Comparison of ENCODE assay signal across 17 cellular contexts in the genomic region with DNA sequence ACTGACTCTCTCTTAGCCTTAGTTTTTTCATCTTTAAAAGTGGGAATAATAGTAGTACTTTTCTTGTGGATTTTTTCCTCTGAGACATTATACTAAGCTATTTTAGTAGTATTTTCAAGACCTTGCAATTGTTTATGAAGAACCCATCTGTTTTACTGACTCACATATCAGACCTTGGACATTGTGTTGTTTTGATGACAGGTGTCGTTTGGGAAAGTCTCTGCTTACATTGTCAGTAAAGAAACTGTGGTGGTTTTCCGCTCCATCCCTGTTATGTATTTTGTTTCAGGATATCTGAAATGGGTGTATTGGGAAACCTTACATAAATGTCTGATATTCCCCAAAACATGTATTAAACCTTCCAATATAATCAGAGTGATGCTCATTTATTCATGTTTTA.
DNase-seq lines count a peak whose midpoint lies in the region; ATAC-seq and TF ChIP-seq lines count a peak whose summit lies in the region.
"Had no signal": no experiment of that assay in that cellular context is flagged by ENCODE, and none has a peak within 500 bp of the region (broad histone marks: within the 10 kb centered on the region; RNA-seq: fewer than 3 reads in every experiment).

No MANE protein-coding gene starts in this region.

- no peak overlapping the region for H3K4me3 ChIP-seq in Karpas-422 (ENCODE audit: low read length)
- H3K4me3 ChIP-seq in neural cell (ENCODE audit: low read length), result peak overlapping the region; percentile 41
- H3K4me3 ChIP-seq: BLaER1 treated with 17β-estradiol and CSF1 and Interleukin-3, amounts not matched to agents 10 nM and 100 nM; HAP-1 had no signal

- H3K9ac ChIP-seq in Karpas-422 (ENCODE audit: low read length), result no peak overlapping the region
- no peak overlapping the region for H3K9ac ChIP-seq in neural cell (ENCODE audit: low read length)
- H3K9ac ChIP-seq: BLaER1 treated with 17β-estradiol and CSF1 and Interleukin-3, amounts not matched to agents 10 nM and 100 nM had no signal

- H3K27ac ChIP-seq in Karpas-422 (ENCODE audit: low read length), result no peak overlapping the region
- peak overlapping the region; percentile 81 for H3K27ac ChIP-seq in neural cell (ENCODE audit: low read length)
- H3K27ac ChIP-seq: 22Rv1; BLaER1 treated with 17β-estradiol and CSF1 and Interleukin-3, amounts not matched to agents 10 nM and 100 nM had no signal

- intact Hi-C loops in left ventricle myocardium superior (cut with micrococcal nuclease), result no loop called here

- no peaks in the 10 kb centered on the region for H3K27me3 ChIP-seq in Karpas-422 (ENCODE audit: low read length)
- no peaks in the 10 kb centered on the region for H3K27me3 ChIP-seq in neural cell (ENCODE audit: insufficient read depth, low read depth, low read length)
- H3K27me3 ChIP-seq: BLaER1 treated with 17β-estradiol and CSF1 and Interleukin-3, amounts not matched to agents 10 nM and 100 nM had no signal

- no peak for TF ChIP-seq RAD21 in neural cell (conservative IDR thresholded peaks at IDR 0.05)

- peaks cover 25% of the 10 kb centered on the region for H3K4me1 ChIP-seq in Karpas-422 (ENCODE audit: low read length)
- H3K4me1 ChIP-seq: HAP-1 had no signal

- peaks cover 24% of the 10 kb centered on the region for H3K36me3 ChIP-seq in Karpas-422 (ENCODE audit: insufficient read depth, low read length)
- H3K36me3 ChIP-seq in neural cell (ENCODE audit: insufficient read depth, low read length), result no peaks in the 10 kb centered on the region
- H3K36me3 ChIP-seq: HAP-1 had no signal

- peak overlapping the region; percentile 9 for H3K4me2 ChIP-seq in Karpas-422 (ENCODE audit: low read depth, low read length, poor library complexity, severe bottlenecking)
- peak overlapping the region; percentile 10 for H3K4me2 ChIP-seq in neural cell (ENCODE audit: low read length)

- no peak for TF ChIP-seq EP300 in neural cell (conservative IDR thresholded peaks at IDR 0.05; ENCODE audit: poor library complexity, severe bottlenecking)

- H3K9me2 ChIP-seq in Karpas-422 (replicated peaks; ENCODE audit: insufficient read depth, low read length) (no peaks in the 10 kb centered on the region), neural cell (ENCODE audit: insufficient read depth, low read length) (no peaks in the 10 kb centered on the region)

- no peaks in the 10 kb centered on the region for H3K9me3 ChIP-seq in Karpas-422 (ENCODE audit: low read length)
- H3K9me3 ChIP-seq in neural cell (ENCODE audit: low read length), result no peaks in the 10 kb centered on the region
- H3K9me3 ChIP-seq: HAP-1 had no signal

- H2AFZ ChIP-seq in Karpas-422 (ENCODE audit: low read length), result no peak overlapping the region
- no peak overlapping the region for H2AFZ ChIP-seq in neural cell (ENCODE audit: low read depth, low read length)

- no peak for TF ChIP-seq CTCF in neural cell (IDR thresholded peaks at IDR 0.05; ENCODE audit: poor library complexity, severe bottlenecking)

- H4K20me1 ChIP-seq in Karpas-422 (ENCODE audit: insufficient read depth, low read depth, low read length), result peaks cover 39% of the 10 kb centered on the region
- H4K20me1 ChIP-seq in neural cell (ENCODE audit: insufficient read depth), result no peaks in the 10 kb centered on the region

- H3F3A ChIP-seq in neural cell (ENCODE audit: insufficient read depth, low read length, poor library complexity, severe bottlenecking), result no peaks in the 10 kb centered on the region

- ATAC-seq in GM19452 (IDR thresholded peaks at IDR 0.05; ENCODE audit: unreplicated experiment) (no peak), left ventricle myocardium superior (no peak)

- DNase-seq in NCI-H2171 treated with DMSO at 0.1 percent for 48 hours (lab: John Stamatoyannopoulos, UW) (peak; percentile 25), NCI-H2171 (lab: John Stamatoyannopoulos, UW) (no peak), Karpas-422 (no peak), iris pigment epithelial cell (ENCODE audit: low read depth) (peak; percentile 9), activated gamma-delta T cell treated with Interleukin-2 at 50 U/mL for 16 hours (no peak), left ventricle myocardium superior (no peak)
- DNase-seq: Calu3; CD4-positive, CD25-positive, alpha-beta regulatory T cell; DMS 273 treated with DMSO at 0.1 percent for 48 hours; DMS79; EL; HFFc6 had no signal

- H3K79me2 ChIP-seq in Karpas-422 (ENCODE audit: low read length), result peaks cover 97% of the 10 kb centered on the region
- H3K79me2 ChIP-seq in neural cell (replicated peaks; ENCODE audit: insufficient read depth, low read length), result no peaks in the 10 kb centered on the region

TF ChIP-seq in neural cell, 6 proteins besides CTCF, POLR2A, EP300 and RAD21:
- no peak for TF ChIP-seq POLR2AphosphoS5 (IDR thresholded peaks at IDR 0.05)
- no peak for TF ChIP-seq TAF1 (IDR thresholded peaks at IDR 0.05; ENCODE audit: low read depth)
- no peak for TF ChIP-seq EZH2 (IDR thresholded peaks at IDR 0.05; ENCODE audit: borderline replicate concordance, insufficient read depth, low read length, poor library complexity, severe bottlenecking)
- TF ChIP-seq SMC3 (conservative IDR thresholded peaks at IDR 0.05; ENCODE audit: poor library complexity), result no peak
- TF ChIP-seq MXI1 (conservative IDR thresholded peaks at IDR 0.05; ENCODE audit: poor library complexity, severe bottlenecking), result no peak
- TF ChIP-seq, protein P1, sequence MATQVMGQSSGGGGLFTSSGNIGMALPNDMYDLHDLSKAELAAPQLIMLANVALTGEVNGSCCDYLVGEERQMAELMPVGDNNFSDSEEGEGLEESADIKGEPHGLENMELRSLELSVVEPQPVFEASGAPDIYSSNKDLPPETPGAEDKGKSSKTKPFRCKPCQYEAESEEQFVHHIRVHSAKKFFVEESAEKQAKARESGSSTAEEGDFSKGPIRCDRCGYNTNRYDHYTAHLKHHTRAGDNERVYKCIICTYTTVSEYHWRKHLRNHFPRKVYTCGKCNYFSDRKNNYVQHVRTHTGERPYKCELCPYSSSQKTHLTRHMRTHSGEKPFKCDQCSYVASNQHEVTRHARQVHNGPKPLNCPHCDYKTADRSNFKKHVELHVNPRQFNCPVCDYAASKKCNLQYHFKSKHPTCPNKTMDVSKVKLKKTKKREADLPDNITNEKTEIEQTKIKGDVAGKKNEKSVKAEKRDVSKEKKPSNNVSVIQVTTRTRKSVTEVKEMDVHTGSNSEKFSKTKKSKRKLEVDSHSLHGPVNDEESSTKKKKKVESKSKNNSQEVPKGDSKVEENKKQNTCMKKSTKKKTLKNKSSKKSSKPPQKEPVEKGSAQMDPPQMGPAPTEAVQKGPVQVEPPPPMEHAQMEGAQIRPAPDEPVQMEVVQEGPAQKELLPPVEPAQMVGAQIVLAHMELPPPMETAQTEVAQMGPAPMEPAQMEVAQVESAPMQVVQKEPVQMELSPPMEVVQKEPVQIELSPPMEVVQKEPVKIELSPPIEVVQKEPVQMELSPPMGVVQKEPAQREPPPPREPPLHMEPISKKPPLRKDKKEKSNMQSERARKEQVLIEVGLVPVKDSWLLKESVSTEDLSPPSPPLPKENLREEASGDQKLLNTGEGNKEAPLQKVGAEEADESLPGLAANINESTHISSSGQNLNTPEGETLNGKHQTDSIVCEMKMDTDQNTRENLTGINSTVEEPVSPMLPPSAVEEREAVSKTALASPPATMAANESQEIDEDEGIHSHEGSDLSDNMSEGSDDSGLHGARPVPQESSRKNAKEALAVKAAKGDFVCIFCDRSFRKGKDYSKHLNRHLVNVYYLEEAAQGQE (IDR thresholded peaks at IDR 0.05; ENCODE audit: borderline replicate concordance), result no peak

Comparison
In these comparisons a context has a peak if more than half of its experiments do, and no peak if none do; other contexts are left out.
1. DNase-seq: peak in NCI-H2171 treated with DMSO at 0.1 percent for 48 hours (single experiment) and iris pigment epithelial cell (single experiment); none in NCI-H2171 (single experiment), Karpas-422 (single experiment), activated gamma-delta T cell treated with Interleukin-2 at 50 U/mL for 16 hours (single experiment) and left ventricle myocardium superior (single experiment).